9 cellular contexts compared by ENCODE assay signal in genomic region chr6:145689529-145689928, GRCh38.
"Had no signal": no experiment of that assay in that cellular context is flagged by ENCODE, and none has a peak within 500 bp of the region (broad histone marks: within the 10 kb centered on the region; RNA-seq: fewer than 3 reads in every experiment).

No MANE protein-coding gene starts in this region.

- H3K4me2 ChIP-seq: GM23338 had no signal

- FAIRE-seq: H1, H54, HepG2, K562 had no signal

- H3K4me3 ChIP-seq: GM23338, K562 had no signal

- H3K9me3 Mint-ChIP-seq: H9 had no signal

- ATAC-seq: GM23338, HepG2, K562 had no signal

- H2AFZ ChIP-seq: GM23338 had no signal

- H3K4me3 Mint-ChIP-seq: GM23338, H9 had no signal

- H3K27ac ChIP-seq: HL-60 had no signal

- H3K27ac Mint-ChIP-seq: GM23338, H9 had no signal

- DNase-seq: H9, HCEC 1CT, KG1 had no signal
